In genomic region chr1:239169276-239169675, GRCh38 we compare ENCODE assay signal across 28 cellular contexts.
"Had no signal": no experiment of that assay in that cellular context is flagged by ENCODE, and none has a peak within 500 bp of the region (broad histone marks: within the 10 kb centered on the region; RNA-seq: fewer than 3 reads in every experiment).

No MANE protein-coding gene starts in this region.

- H3K27me3 ChIP-seq: brain microvascular endothelial cell, gastrocnemius medialis, heart left ventricle had no signal

- H3K4me1 ChIP-seq: gastrocnemius medialis, heart left ventricle had no signal

- H3K36me3 ChIP-seq: brain microvascular endothelial cell, gastrocnemius medialis, heart left ventricle, WERI-Rb-1 had no signal

- ATAC-seq: activated CD4-positive, CD25-positive, alpha-beta regulatory T cell treated with anti-CD3 and anti-CD28 coated beads, Interleukin-2, amount 50 U/mL, for 24 hours; activated T-cell treated with anti-CD3 and anti-CD28 coated beads, Interleukin-2, amount 50 U/mL, for 72 hours; effector memory CD8-positive, alpha-beta T cell; esophagus mucosa; gastrocnemius medialis; heart left ventricle; T-helper 17 cell had no signal

- H3K9me3 ChIP-seq: gastrocnemius medialis had no signal

- H3K4me3 ChIP-seq: gastrocnemius medialis, heart left ventricle had no signal

- DNase-seq: activated B cell treated with CpG ODN at 0.5 μM for 24 hours; activated CD4-positive, alpha-beta memory T cell treated with anti-CD3 and anti-CD28 coated beads, Interleukin-2, amount 10 ng/mL, durations not matched to agents 7 days and 5 days; activated CD4-positive, alpha-beta T cell treated with anti-CD3 and anti-CD28 coated beads, Interleukin-2, amount 10 ng/mL, durations not matched to agents 24 days and 14 days; activated CD8-positive, alpha-beta memory T cell treated with anti-CD3 and anti-CD28 coated beads, Interleukin-2, amount 50 U/mL, for 48 hours; activated gamma-delta T cell; activated naive CD4-positive, alpha-beta T cell treated with anti-CD3 and anti-CD28 coated beads, Interleukin-2, amount 50 U/mL, for 16 hours; activated naive CD4-positive, alpha-beta T cell treated with Interleukin-2 at 50 U/mL for 16 hours; activated T-cell treated with anti-CD3 and anti-CD28 coated beads for 4 hours; activated T-cell treated with anti-CD3 and anti-CD28 coated beads, Interleukin-2, amount 50 U/mL, for 24 hours; activated T-cell treated with anti-CD3 and anti-CD28 coated beads, Interleukin-2, amount 50 U/mL, for 72 hours; amniotic stem cell; anterior cingulate cortex; brain microvascular endothelial cell; caudate nucleus; cortex of kidney; dermis blood vessel endothelial cell; effector CD4-positive, alpha-beta T cell; effector memory CD8-positive, alpha-beta T cell; foreskin fibroblast; gastrocnemius medialis; glutamatergic neuron; heart left ventricle; hypothalamus; T-helper 17 cell; T1000; WERI-Rb-1 had no signal

- H3K27ac ChIP-seq: brain microvascular endothelial cell, gastrocnemius medialis, heart left ventricle, WERI-Rb-1 had no signal
